ENCODE assay signal across 8 cellular contexts in genomic region chr14:63852271-63852816, GRCh38. TPM values are rescaled to one million over a fixed set of nuclear protein-coding genes. Genes with fewer than 3 reads are reported as not detected.
A peak's percentile ranks its signal among the peaks of the same experiment; 100 is the strongest.
DNase-seq lines count a peak whose midpoint lies in the region; ATAC-seq, FAIRE-seq and TF ChIP-seq lines count a peak whose summit lies in the region.

No MANE protein-coding gene starts in this region.

- no peak for DNase-seq in heart right ventricle
- DNase-seq in cardiac septum (ENCODE audit: low spot score) = no peak
- peak; percentile 7 for DNase-seq in MM.1S
- DNase-seq in astrocyte (ENCODE audit: low read depth) = peak; percentile 24
- DNase-seq in right lobe of liver = no peak
- peak in 1 of 2 donors; percentile 30 for DNase-seq in upper lobe of left lung
- no peak for DNase-seq in ecto neural progenitor cell (ENCODE audit: low spot score)
- DNase-seq in iPS-NIHi7 (ENCODE audit: extremely low spot score) = no peak

- no peak overlapping the region for H3K27ac Mint-ChIP-seq in astrocyte (ENCODE audit: unreplicated experiment)

- no peak for FAIRE-seq in astrocyte (lab: Jason Lieb, UNC)

- H3K4me2 ChIP-seq in MM.1S (ENCODE audit: low read depth, low read length) (peak overlapping the region; percentile 69), astrocyte (ENCODE audit: low read length) (peak overlapping the region; percentile 92)

- TF ChIP-seq CTCF in heart right ventricle (IDR thresholded peaks at IDR 0.05) (no peak), MM.1S (IDR thresholded peaks at IDR 0.05; ENCODE audit: low read length) (no peak), astrocyte (IDR thresholded peaks at IDR 0.05; ENCODE audit: insufficient read depth, low read depth, low read length) (no peak), right lobe of liver (IDR thresholded peaks at IDR 0.05) (no peak), upper lobe of left lung (IDR thresholded peaks at IDR 0.05) (no peak)

- peaks cover 34% of the 10 kb centered on the region for H3K79me2 ChIP-seq in MM.1S (ENCODE audit: low read length)
- peaks cover 10% of the 10 kb centered on the region for H3K79me2 ChIP-seq in astrocyte (ENCODE audit: insufficient read depth, low read length)

- H3K4me1 ChIP-seq in heart right ventricle = peaks cover 0 to 53% (median 42%) of the 10 kb centered on the region in 9 donors
- no peaks in the 10 kb centered on the region for H3K4me1 ChIP-seq in MM.1S (ENCODE audit: low read length)
- peaks cover 12% of the 10 kb centered on the region for H3K4me1 ChIP-seq in astrocyte (ENCODE audit: insufficient read depth, low read length)
- H3K4me1 ChIP-seq in right lobe of liver = peaks cover 0 to 6% (median 3%) of the 10 kb centered on the region in 4 donors
- peaks cover 13 to 28% (median 23%) of the 10 kb centered on the region in 4 donors for H3K4me1 ChIP-seq in upper lobe of left lung

- WGBS in heart right ventricle, 2 donors = 12 to 20% methylated on average over 18 of the region's 18 CpGs
- 10% methylated on average over 15 of the region's 18 CpGs for WGBS in right lobe of liver (ENCODE audit: insufficient coverage, low coverage, low lambda C conversion rate, missing lambda C conversion rate)
- WGBS in upper lobe of left lung, 2 donors = 9 to 21% methylated on average over 7 to 18 of the region's 18 CpGs

- H3K9me3 Mint-ChIP-seq in astrocyte (ENCODE audit: unreplicated experiment) = no peaks in the 10 kb centered on the region

- H3K4me3 Mint-ChIP-seq in astrocyte (ENCODE audit: unreplicated experiment) = peak overlapping the region; percentile 82

- no peak for TF ChIP-seq EP300 in upper lobe of left lung (IDR thresholded peaks at IDR 0.05)

- peak overlapping the region; percentile 85 to 95 (median 93) for H3K27ac ChIP-seq in heart right ventricle
- H3K27ac ChIP-seq in MM.1S (ENCODE audit: low read length) = no peak overlapping the region
- no peak overlapping the region for H3K27ac ChIP-seq in astrocyte (ENCODE audit: low read depth, low read length)
- peak overlapping the region; percentile 64 to 91 (median 75) for H3K27ac ChIP-seq in right lobe of liver
- peak overlapping the region; percentile 90 to 98 (median 92) for H3K27ac ChIP-seq in upper lobe of left lung

- H3K9ac ChIP-seq in MM.1S (ENCODE audit: low read length) (peak overlapping the region; percentile 59; the same call in 1 of the 2 replicates), astrocyte (ENCODE audit: low read length) (peak overlapping the region; percentile 80)

- no peaks in the 10 kb centered on the region for H3K4me1 Mint-ChIP-seq in astrocyte (ENCODE audit: low read depth, unreplicated experiment)

- TF ChIP-seq POLR2A in right lobe of liver (IDR thresholded peaks at IDR 0.05) (no peak), upper lobe of left lung (IDR thresholded peaks at IDR 0.05) (no peak)

- H4K20me1 ChIP-seq in MM.1S (ENCODE audit: insufficient read depth, low read length) (no peaks in the 10 kb centered on the region), astrocyte (ENCODE audit: insufficient read depth, low read length) (no peaks in the 10 kb centered on the region)

- intact Hi-C loops in heart right ventricle (cut with DNase I) = loop anchor here in 8 of 10 donors (2.0 to 10.0 kb wide), 10 partner anchors 14 to 132 kb away; no protein-coding TSS in a partner anchor
- intact Hi-C loops in cardiac septum (cut with DNase I) = loop anchor here (5.0 to 10.0 kb wide), 2 partner anchors 40 to 132 kb away; no protein-coding TSS in a partner anchor
- intact Hi-C loops in right lobe of liver (cut with DNase I) = no loop called here

- no peaks in the 10 kb centered on the region for H3K36me3 ChIP-seq in heart right ventricle
- H3K36me3 ChIP-seq in MM.1S (replicated peaks; ENCODE audit: insufficient read depth, low read length) = no peaks in the 10 kb centered on the region
- no peaks in the 10 kb centered on the region for H3K36me3 ChIP-seq in astrocyte (ENCODE audit: insufficient read depth, low read length)
- H3K36me3 ChIP-seq in right lobe of liver = no peaks in the 10 kb centered on the region
- no peaks in the 10 kb centered on the region for H3K36me3 ChIP-seq in upper lobe of left lung

- peak overlapping the region; percentile 69 to 90 (median 78) for H3K4me3 ChIP-seq in heart right ventricle
- H3K4me3 ChIP-seq in MM.1S (ENCODE audit: low read length) = peak overlapping the region; percentile 63
- peak overlapping the region; percentile 70 for H3K4me3 ChIP-seq in astrocyte (ENCODE audit: insufficient read depth, low read depth, low read length)
- peak overlapping the region; percentile 77 to 79 (median 79) for H3K4me3 ChIP-seq in right lobe of liver
- peak overlapping the region in 3 of 4 donors; percentile 81 to 90 (median 86) for H3K4me3 ChIP-seq in upper lobe of left lung

- no peaks in the 10 kb centered on the region for H3K36me3 Mint-ChIP-seq in astrocyte (ENCODE audit: low read depth, unreplicated experiment)

- H3K9me3 ChIP-seq in heart right ventricle (no peaks in the 10 kb centered on the region), MM.1S (replicated peaks; ENCODE audit: insufficient read depth, low read length) (no peaks in the 10 kb centered on the region), astrocyte (ENCODE audit: insufficient read depth, low read depth, low read length) (no peaks in the 10 kb centered on the region), right lobe of liver (no peaks in the 10 kb centered on the region), upper lobe of left lung (no peaks in the 10 kb centered on the region)

- ATAC-seq in heart right ventricle (no peak), right lobe of liver (peak in 2 of 4 donors; percentile 2 to 7), upper lobe of left lung (ENCODE audit: low FRiP score in 2 of 2) (peak; percentile 35 to 36)

- peaks cover 8% of the 10 kb centered on the region for H3K27me3 Mint-ChIP-seq in astrocyte (ENCODE audit: low read depth, unreplicated experiment)

- H3K9me2 ChIP-seq in MM.1S (replicated peaks; ENCODE audit: insufficient read depth, low read length) = no peaks in the 10 kb centered on the region

- H3F3A ChIP-seq in MM.1S (ENCODE audit: insufficient read depth, low read length) = no peaks in the 10 kb centered on the region

- H2AFZ ChIP-seq in MM.1S (ENCODE audit: low read length) (peak overlapping the region; percentile 85), astrocyte (ENCODE audit: low read depth, low read length) (peak overlapping the region; percentile 96)

- H3K27me3 ChIP-seq in heart right ventricle (peaks cover 0 to 41% (median 0%) of the 10 kb centered on the region in 7 donors), MM.1S (replicated peaks; ENCODE audit: insufficient read depth, low read length) (no peaks in the 10 kb centered on the region), astrocyte (ENCODE audit: insufficient read depth, low read length) (no peaks in the 10 kb centered on the region), right lobe of liver (no peaks in the 10 kb centered on the region), upper lobe of left lung (peaks cover 0 to 8% (median 0%) of the 10 kb centered on the region in 4 donors)

RNA-seq across cellular contexts. Expression of gene SYNE2, which starts 0.5 kb away (rescaled TPM):
- 100 to 1,000 TPM in 6 of 10 donors, 10 to 100 TPM in 4; 88.4 to 205 (median 110) TPM for total RNA-seq in heart right ventricle
- 10 to 100 TPM; 43.6 to 98.7 TPM for polyA plus RNA-seq in heart right ventricle
- total RNA-seq in cardiac septum = 61.4 TPM
- total RNA-seq in astrocyte = 5.1 and 5.7 TPM in 2 replicates
- total RNA-seq in right lobe of liver = 100 to 1,000 TPM in 1 of 6 experiments, 10 to 100 TPM in 5; 34.6 to 118 (median 47.8) TPM
- 100 to 1,000 TPM in 4 of 6 donors, 10 to 100 TPM in 2; 75.8 to 439 (median 234) TPM for total RNA-seq in upper lobe of left lung

Comparison
In these comparisons a context has a peak if more than half of its experiments do, and no peak if none do; other contexts are left out.
1. ATAC-seq: peak in upper lobe of left lung (2 of 2); none in heart right ventricle (0 of 8).
2. DNase-seq: peak in MM.1S (single experiment) and astrocyte (single experiment); none in heart right ventricle (0 of 2), cardiac septum (single experiment), right lobe of liver (0 of 3), ecto neural progenitor cell (single experiment) and iPS-NIHi7 (single experiment).
3. H3K27ac ChIP-seq: peak in heart right ventricle (10 of 10), right lobe of liver (3 of 3) and upper lobe of left lung (4 of 4); none in MM.1S (single experiment) and astrocyte (single experiment).
4. intact Hi-C loops: an anchor here in heart right ventricle (2.0 to 10.0 kb wide) and cardiac septum (5.0 to 10.0 kb wide); none called in right lobe of liver.
5. Peak in every context shown above with its lines, with median percentiles within 50 percentile points of each other: H3K4me3 ChIP-seq.